10 cellular contexts compared by ENCODE assay signal in genomic region chr6:161226005-161226964, GRCh38. TPM values are rescaled to one million over a fixed set of nuclear protein-coding genes. Genes with fewer than 3 reads are reported as not detected.
DNase-seq lines count a peak whose midpoint lies in the region; ATAC-seq and TF ChIP-seq lines count a peak whose summit lies in the region.
"Had no signal": no experiment of that assay in that cellular context is flagged by ENCODE, and none has a peak within 500 bp of the region (broad histone marks: within the 10 kb centered on the region; RNA-seq: fewer than 3 reads in every experiment).

No MANE protein-coding gene starts in this region.

- no peaks in the 10 kb centered on the region for H3K36me3 ChIP-seq in CD4-positive, CD25-positive, alpha-beta regulatory T cell (ENCODE audit: control insufficient read depth, insufficient read depth, low read length)
- no peaks in the 10 kb centered on the region for H3K36me3 ChIP-seq in BE2C

- H3K27me3 Mint-ChIP-seq in CD4-positive, CD25-positive, alpha-beta regulatory T cell, result no peaks in the 10 kb centered on the region

- WGBS in right cardiac atrium, result 51% methylated on average over 8 of the region's 8 CpGs

- H3K4me3 ChIP-seq in CD4-positive, CD25-positive, alpha-beta regulatory T cell (ENCODE audit: low read depth, low read length), result no peak overlapping the region
- no peak overlapping the region for H3K4me3 ChIP-seq in right cardiac atrium (ENCODE audit: low read length)
- no peak overlapping the region for H3K4me3 ChIP-seq in BE2C (ENCODE audit: low read depth, low read length)

- ATAC-seq in CD4-positive, CD25-positive, alpha-beta regulatory T cell (ENCODE audit: low read depth in 2 of 2), result peak in 1 of 2 donors; percentile 18
- ATAC-seq in GM21381 (IDR thresholded peaks at IDR 0.05; ENCODE audit: unreplicated experiment) (peak; percentile 44), right cardiac atrium (peak; percentile 20 to 44), HG02571 (IDR thresholded peaks at IDR 0.05; ENCODE audit: unreplicated experiment) (no peak)
- ATAC-seq in activated CD4-positive, CD25-positive, alpha-beta regulatory T cell treated with anti-CD3 and anti-CD28 coated beads, Interleukin-2, amount 50 U/mL, for 24 hours, result no peak
- ATAC-seq: SK-N-SH treated with all-trans-retinoic acid at 6 μM for 48 hours had no signal

- peak in 1 of 3 donors; percentile 37 for DNase-seq in CD4-positive, CD25-positive, alpha-beta regulatory T cell
- DNase-seq in SKM-1 treated with dmso at 0.1 percent for 144 hours (lab: John Stamatoyannopoulos, UW; ENCODE audit: unreplicated experiment) (peak; percentile 22), right cardiac atrium (no peak), COR-L47 (lab: John Stamatoyannopoulos, UW) (no peak), BE2C (no peak)

- intact Hi-C loops in right cardiac atrium (cut with DNase I), result no loop called here

- H3K27ac ChIP-seq in CD4-positive, CD25-positive, alpha-beta regulatory T cell (ENCODE audit: insufficient read depth, low read length, poor library complexity, severe bottlenecking), result peak overlapping the region; percentile 26
- H3K27ac ChIP-seq in right cardiac atrium (ENCODE audit: low read length), result no peak overlapping the region
- H3K27ac ChIP-seq: HL-60 had no signal

- peaks cover 0 to 2% (median 0%) of the 10 kb centered on the region in 7 donors for H3K9me3 Mint-ChIP-seq in CD4-positive, CD25-positive, alpha-beta regulatory T cell

- H3K9me3 ChIP-seq in CD4-positive, CD25-positive, alpha-beta regulatory T cell (ENCODE audit: control insufficient read depth in 2 of 2, low read length in 2 of 2), result no peaks in the 10 kb centered on the region
- H3K9me3 ChIP-seq in right cardiac atrium (ENCODE audit: control insufficient read depth, low read length) (no peaks in the 10 kb centered on the region), BE2C (no peaks in the 10 kb centered on the region; the same call in 1 of the 2 replicates)

- peaks cover 14% of the 10 kb centered on the region for H3K36me3 Mint-ChIP-seq in CD4-positive, CD25-positive, alpha-beta regulatory T cell

- no peaks in the 10 kb centered on the region for H3K27me3 ChIP-seq in CD4-positive, CD25-positive, alpha-beta regulatory T cell (ENCODE audit: control insufficient read depth, insufficient read depth, low read length)
- H3K27me3 ChIP-seq in right cardiac atrium (ENCODE audit: control insufficient read depth, insufficient read depth), result no peaks in the 10 kb centered on the region
- H3K27me3 ChIP-seq in BE2C, result no peaks in the 10 kb centered on the region

- TF ChIP-seq CTCF in BE2C (IDR thresholded peaks at IDR 0.05; ENCODE audit: low read depth, low read length), result no peak

- peaks cover 18 to 27% (median 23%) of the 10 kb centered on the region in 4 donors for H3K4me1 Mint-ChIP-seq in CD4-positive, CD25-positive, alpha-beta regulatory T cell

- H3K4me1 ChIP-seq in CD4-positive, CD25-positive, alpha-beta regulatory T cell (ENCODE audit: control insufficient read depth, insufficient read depth, low read length, poor library complexity, severe bottlenecking), result peaks cover 5% of the 10 kb centered on the region
- peaks cover 5% of the 10 kb centered on the region for H3K4me1 ChIP-seq in right cardiac atrium (ENCODE audit: control insufficient read depth, insufficient read depth, low read length)
- H3K4me1 ChIP-seq in BE2C, result peaks cover 2% of the 10 kb centered on the region; the same call in 1 of the 2 replicates

- peak overlapping the region; percentile 19 to 47 (median 19) for H3K4me3 Mint-ChIP-seq in CD4-positive, CD25-positive, alpha-beta regulatory T cell

- peak overlapping the region; percentile 78 to 95 (median 83) for H3K27ac Mint-ChIP-seq in CD4-positive, CD25-positive, alpha-beta regulatory T cell

RNA-seq across cellular contexts. Expression of gene AGPAT4, which starts 47.6 kb away (rescaled TPM):
- 14.6 TPM for total RNA-seq in CD4-positive, CD25-positive, alpha-beta regulatory T cell
- 1 to 10 TPM; 2.4 to 4.7 (median 3.9) TPM for polyA plus RNA-seq in CD4-positive, CD25-positive, alpha-beta regulatory T cell
- total RNA-seq in right cardiac atrium, result 1 to 10 TPM; 2.8 to 5.1 (median 3.3) TPM
- 1.5 TPM for polyA plus RNA-seq in right cardiac atrium
- polyA plus RNA-seq in BE2C (2012; ENCODE audit: insufficient read depth, insufficient read length, low read depth), result 8.2 TPM

Comparison
In these comparisons a context has a peak if more than half of its experiments do, and no peak if none do; other contexts are left out.
1. ATAC-seq: peak in GM21381 (single experiment) and right cardiac atrium (2 of 2); none in HG02571 (single experiment) and activated CD4-positive, CD25-positive, alpha-beta regulatory T cell treated with anti-CD3 and anti-CD28 coated beads, Interleukin-2, amount 50 U/mL, for 24 hours (0 of 2).